In the genomic region with DNA sequence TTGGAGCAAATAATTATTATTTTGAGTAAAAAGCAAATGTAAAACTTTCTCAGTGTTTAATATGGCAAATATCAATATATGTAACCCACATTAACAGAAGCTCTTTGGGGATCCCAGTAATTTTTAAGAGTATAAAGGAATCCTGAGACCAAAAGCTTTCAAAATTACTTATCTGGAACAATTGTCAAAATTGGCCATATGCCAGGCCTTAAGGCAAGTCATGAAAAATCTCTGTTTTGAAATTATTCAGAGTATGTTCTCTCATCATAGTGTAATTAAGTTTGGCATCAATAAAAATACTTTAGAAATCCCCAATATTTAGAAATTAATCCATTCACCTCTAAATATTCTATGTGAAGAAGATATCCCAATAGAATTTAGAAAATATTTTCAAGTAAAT, we compare ENCODE assay signal across 18 cellular contexts.
"Had no signal": no experiment of that assay in that cellular context is flagged by ENCODE, and none has a peak within 500 bp of the region (broad histone marks: within the 10 kb centered on the region; RNA-seq: fewer than 3 reads in every experiment).

No MANE protein-coding gene starts in this region.

- H3K36me3 ChIP-seq: right lobe of liver, WERI-Rb-1 had no signal

- H3K9me3 ChIP-seq: psoas muscle, right lobe of liver had no signal

- H3K27ac ChIP-seq: psoas muscle, right lobe of liver, WERI-Rb-1 had no signal

- H3K27me3 ChIP-seq: right lobe of liver had no signal

- H3K4me1 ChIP-seq: psoas muscle had no signal

- DNase-seq: activated CD4-positive, alpha-beta memory T cell treated with anti-CD3 and anti-CD28 coated beads, Interleukin-2, amount 10 ng/mL, durations not matched to agents 7 days and 5 days; activated CD4-positive, alpha-beta T cell treated with anti-CD3 and anti-CD28 coated beads for 36 hours; activated CD8-positive, alpha-beta memory T cell treated with anti-CD3 and anti-CD28 coated beads, Interleukin-2, amount 50 U/mL, for 4 hours; activated T-cell treated with anti-CD3 and anti-CD28 coated beads, Interleukin-2, amount 50 U/mL, for 72 hours; central memory CD4-positive, alpha-beta T cell; cortex of kidney; effector memory CD4-positive, alpha-beta T cell; glutamatergic neuron; immature natural killer cell; left colon; mammary epithelial cell; occipital lobe; psoas muscle; right lobe of liver; stimulated activated CD4-positive, alpha-beta T cell treated with anti-CD3 and anti-CD28 coated beads, Interleukin-12 subunit alpha, Interleukin-12 subunit beta, amount 100 ng/mL, for 4 hours; stimulated activated naive CD4-positive, alpha-beta T cell treated with Interleukin-2 at 50 U/mL for 16 hours; T-helper 1 cell; WERI-Rb-1 had no signal

- ATAC-seq: activated CD4-positive, alpha-beta T cell treated with anti-CD3 and anti-CD28 coated beads for 36 hours; activated T-cell treated with anti-CD3 and anti-CD28 coated beads, Interleukin-2, amount 50 U/mL, for 72 hours; left colon; psoas muscle; right lobe of liver had no signal

- H3K4me3 ChIP-seq: psoas muscle, right lobe of liver had no signal
